9 cellular contexts compared by ENCODE assay signal in genomic region chr18:76491436-76491800, GRCh38. TPM values are rescaled to one million over a fixed set of nuclear protein-coding genes. Genes with fewer than 3 reads are reported as not detected.
DNase-seq lines count a peak whose midpoint lies in the region; ATAC-seq and TF ChIP-seq lines count a peak whose summit lies in the region.
"Had no signal": no experiment of that assay in that cellular context is flagged by ENCODE, and none has a peak within 500 bp of the region (broad histone marks: within the 10 kb centered on the region; RNA-seq: fewer than 3 reads in every experiment).

No MANE protein-coding gene starts in this region.

- intact Hi-C loops in left lung (cut with DNase I): no loop called here

- H3K4me3 ChIP-seq in GM12865 (ENCODE audit: low read depth, low read length) (peak overlapping the region; percentile 56), coronary artery (peak overlapping the region; percentile 71), left lung (peak overlapping the region; percentile 63 to 83)

- H3K36me3 ChIP-seq in left lung: no peaks in the 10 kb centered on the region

- ATAC-seq in left lung: peak; percentile 47
- ATAC-seq in GM21447 (IDR thresholded peaks at IDR 0.05; ENCODE audit: unreplicated experiment): no peak
- no peak for ATAC-seq in HG03108 (IDR thresholded peaks at IDR 0.05; ENCODE audit: unreplicated experiment)

- TF ChIP-seq CTCF in GM12865 (IDR thresholded peaks at IDR 0.05; ENCODE audit: insufficient read depth, low read depth, low read length, missing control alignments): no peak
- TF ChIP-seq CTCF in coronary artery (IDR thresholded peaks at IDR 0.05): no peak
- TF ChIP-seq CTCF in left lung (IDR thresholded peaks at IDR 0.05): no peak

- no peaks in the 10 kb centered on the region for H3K9me3 ChIP-seq in left lung

- H3K27ac ChIP-seq in coronary artery: peak overlapping the region; percentile 60 to 86
- H3K27ac ChIP-seq in left lung: peak overlapping the region; percentile 90 to 93
- H3K27ac ChIP-seq: VCaP had no signal

- peaks cover 0 to 10% of the 10 kb centered on the region in 2 donors for H3K27me3 ChIP-seq in left lung

- peak; percentile 83 for DNase-seq in GM12865 (ENCODE audit: low read depth)
- peak; percentile 72 for DNase-seq in NAMALWA (ENCODE audit: low spot score)
- DNase-seq in activated CD4-positive, alpha-beta T cell treated with anti-CD3 and anti-CD28 coated beads for 4 hours: peak; percentile 81 to 85
- DNase-seq in coronary artery (ENCODE audit: low spot score): no peak
- peak; percentile 88 to 94 for DNase-seq in left lung
- peak; percentile 36 to 63 (median 62) for DNase-seq in stimulated activated CD4-positive, alpha-beta T cell treated with anti-CD3 and anti-CD28 coated beads, TNF-alpha, amount 100 ng/mL, for 1 hour (ENCODE audit: low read depth in 3 of 3, low spot score in 1 of 3)

- peaks cover 10 to 51% of the 10 kb centered on the region in 2 donors for H3K4me1 ChIP-seq in left lung

RNA-seq across cellular contexts. Expression of gene ZNF516, which starts 3.6 kb away (rescaled TPM):
- 10 to 100 TPM; 33.9 to 40.6 TPM for total RNA-seq in left lung
